In the genomic region with DNA sequence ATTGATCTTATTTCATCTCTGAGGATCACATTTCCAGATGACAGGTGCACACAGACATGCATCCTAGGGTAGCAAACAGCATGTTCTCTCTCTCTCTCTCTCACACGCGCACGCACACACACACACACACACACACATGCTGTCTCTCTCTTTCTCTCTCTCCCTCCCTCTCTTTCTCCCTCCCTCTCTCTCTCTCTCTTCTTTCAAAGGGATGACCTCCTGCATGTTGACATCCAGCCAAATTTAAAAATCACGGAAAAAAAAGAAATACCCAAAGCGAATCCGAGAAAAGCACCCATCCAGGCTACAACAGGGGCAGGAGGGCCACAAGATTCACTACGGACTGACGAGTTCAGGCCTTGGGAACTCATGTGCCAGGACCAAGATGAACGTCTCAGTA, we compare ENCODE assay signal across 31 cellular contexts. TPM values are rescaled to one million over a fixed set of nuclear protein-coding genes. Genes with fewer than 3 reads are reported as not detected.
DNase-seq lines count a peak whose midpoint lies in the region; ATAC-seq and TF ChIP-seq lines count a peak whose summit lies in the region.
"Had no signal": no experiment of that assay in that cellular context is flagged by ENCODE, and none has a peak within 500 bp of the region (broad histone marks: within the 10 kb centered on the region; RNA-seq: fewer than 3 reads in every experiment).

No MANE protein-coding gene starts in this region.

- H3K9ac ChIP-seq in mesenchymal stem cell (ENCODE audit: low read length), result no peak overlapping the region

- H3K9me3 Mint-ChIP-seq in WTC11 (peaks cover 17% of the 10 kb centered on the region), natural killer cell (no peaks in the 10 kb centered on the region)
- peaks cover 0 to 19% (median 5%) of the 10 kb centered on the region in 11 donors for H3K9me3 Mint-ChIP-seq in naive thymus-derived CD4-positive, alpha-beta T cell

- DNase-seq in DMS53 (lab: John Stamatoyannopoulos, UW) (peak; percentile 53), DMS53 treated with DMSO at 0.1 percent for 48 hours (lab: John Stamatoyannopoulos, UW; ENCODE audit: unreplicated experiment) (no peak), NCI-H146 treated with DMSO at 0.1 percent for 48 hours (lab: John Stamatoyannopoulos, UW; ENCODE audit: unreplicated experiment) (peak; percentile 24), WTC11 (ENCODE audit: low spot score) (no peak), mesenchymal stem cell (no peak), natural killer cell (no peak)
- DNase-seq in naive thymus-derived CD4-positive, alpha-beta T cell, result no peak
- DNase-seq: activated CD4-positive, alpha-beta T cell treated with anti-CD3 and anti-CD28 coated beads for 48 hours; activated T-cell treated with anti-CD3 and anti-CD28 coated beads, Interleukin-2, amount 50 U/mL, for 24 hours; H9; hippocampal formation; immature natural killer cell; KBM-7; left ventricle myocardium superior; MG63; naive B cell; NCI-H1930; Peyer's patch; SHP77 treated with DMSO at 0.1 percent for 48 hours; stimulated activated naive CD4-positive, alpha-beta T cell treated with Interleukin-2 at 50 U/mL for 16 hours; uterus had no signal

- peaks cover 0 to 3% of the 10 kb centered on the region in 2 experiments for H3K36me3 ChIP-seq in mesenchymal stem cell (ENCODE audit: control insufficient read depth in 1 of 2, insufficient read depth in 2 of 2, low read depth in 1 of 2, low read length in 2 of 2)
- H3K36me3 ChIP-seq in naive thymus-derived CD4-positive, alpha-beta T cell (ENCODE audit: control insufficient read depth in 2 of 3, insufficient read depth in 3 of 3, low read length in 3 of 3), result no peaks in the 10 kb centered on the region
- H3K36me3 ChIP-seq: gastroesophageal sphincter, MG63, Peyer's patch, thoracic aorta, uterus had no signal

- no peak overlapping the region for H2BK12ac ChIP-seq in mesenchymal stem cell (ENCODE audit: low read length in 2 of 2)

- ATAC-seq in WTC11, result no peak
- no peak for ATAC-seq in naive thymus-derived CD4-positive, alpha-beta T cell
- ATAC-seq in HG03571 (IDR thresholded peaks at IDR 0.05; ENCODE audit: unreplicated experiment), result no peak
- ATAC-seq in natural killer cell, result no peak
- ATAC-seq: gastroesophageal sphincter, left ventricle myocardium superior had no signal

- H3K36me3 Mint-ChIP-seq in WTC11, result peaks cover 11% of the 10 kb centered on the region
- H3K36me3 Mint-ChIP-seq in naive thymus-derived CD4-positive, alpha-beta T cell, result peaks cover 0 to 8% (median 0%) of the 10 kb centered on the region in 5 donors
- H3K36me3 Mint-ChIP-seq in natural killer cell, result peaks cover 6% of the 10 kb centered on the region
- H3K36me3 Mint-ChIP-seq: immature natural killer cell had no signal

- 62% methylated on average over 9 of the region's 9 CpGs for WGBS in mesenchymal stem cell

- no peaks in the 10 kb centered on the region for H3K79me1 ChIP-seq in mesenchymal stem cell (replicated peaks; ENCODE audit: low read length, poor library complexity, severe bottlenecking)

- no peak overlapping the region for H3K4me2 ChIP-seq in mesenchymal stem cell (ENCODE audit: low read length, poor library complexity, severe bottlenecking)

- no peak overlapping the region for H2BK15ac ChIP-seq in mesenchymal stem cell (ENCODE audit: low read depth, poor library complexity, severe bottlenecking)

- intact Hi-C loops in naive thymus-derived CD4-positive, alpha-beta T cell (cut with micrococcal nuclease), result no loop called here
- intact Hi-C loops in natural killer cell (cut with micrococcal nuclease), result no loop called here

- peaks cover 11% of the 10 kb centered on the region for H3K9me3 ChIP-seq in mesenchymal stem cell (ENCODE audit: control insufficient read depth, low read length)
- H3K9me3 ChIP-seq in naive thymus-derived CD4-positive, alpha-beta T cell (ENCODE audit: control insufficient read depth in 2 of 3, low read length in 3 of 3), result no peaks in the 10 kb centered on the region
- H3K9me3 ChIP-seq: MG63, Peyer's patch, thoracic aorta had no signal

- POLR2A ChIA-PET in WTC11 (lab: Charles Lee), result no interaction called here
- POLR2A ChIA-PET in naive thymus-derived CD4-positive, alpha-beta T cell (lab: Charles Lee), result no interaction called here

- H3K23ac ChIP-seq in mesenchymal stem cell (ENCODE audit: low read length in 2 of 2), result no peak overlapping the region

- H3K4me3 Mint-ChIP-seq in WTC11, result peak overlapping the region; percentile 15; the same call in 1 of the 2 replicates
- no peak overlapping the region for H3K4me3 Mint-ChIP-seq in naive thymus-derived CD4-positive, alpha-beta T cell
- no peak overlapping the region for H3K4me3 Mint-ChIP-seq in natural killer cell
- H3K4me3 Mint-ChIP-seq: immature natural killer cell; mesothelial cell of epicardium; T-helper 2 cell treated with Interferon-gamma antibody and Interleukin-4, amounts not matched to agents 5 μg/mL and 100 μg/mL, for 36 hours had no signal

- H3K4ac ChIP-seq in mesenchymal stem cell (ENCODE audit: low read depth in 1 of 2, low read length in 2 of 2), result no peak overlapping the region

- H2AFZ ChIP-seq in mesenchymal stem cell (ENCODE audit: low read depth, low read length), result no peak overlapping the region

- H2BK120ac ChIP-seq in mesenchymal stem cell (ENCODE audit: low read depth, low read length), result no peak overlapping the region

- H3K4me1 ChIP-seq in mesenchymal stem cell (ENCODE audit: control insufficient read depth, insufficient read depth, low read depth, low read length), result peaks cover 9% of the 10 kb centered on the region
- H3K4me1 ChIP-seq in naive thymus-derived CD4-positive, alpha-beta T cell (ENCODE audit: control insufficient read depth in 2 of 2, insufficient read depth in 2 of 2, low read length in 2 of 2), result no peaks in the 10 kb centered on the region
- H3K4me1 ChIP-seq: uterus had no signal

- H3K27ac Mint-ChIP-seq in WTC11, result peak overlapping the region; percentile 17; the same call in 1 of the 2 replicates
- no peak overlapping the region for H3K27ac Mint-ChIP-seq in naive thymus-derived CD4-positive, alpha-beta T cell
- no peak overlapping the region for H3K27ac Mint-ChIP-seq in natural killer cell
- H3K27ac Mint-ChIP-seq: activated T-cell treated with anti-CD3 and anti-CD28 coated beads, Interleukin-2, amount 50 U/mL, for 24 hours; H9; immature natural killer cell; mesothelial cell of epicardium; T-helper 2 cell treated with Interferon-gamma antibody and Interleukin-4, amounts not matched to agents 5 μg/mL and 100 μg/mL, for 36 hours had no signal

- peaks cover 14% of the 10 kb centered on the region for H3K27me3 Mint-ChIP-seq in WTC11 (ENCODE audit: low read depth)
- H3K27me3 Mint-ChIP-seq in naive thymus-derived CD4-positive, alpha-beta T cell, result peaks cover 57 to 68% (median 59%) of the 10 kb centered on the region in 5 donors
- H3K27me3 Mint-ChIP-seq in natural killer cell (ENCODE audit: low read depth in 2 of 2), result peaks cover 47 to 51% of the 10 kb centered on the region in 2 donors

- peak overlapping the region; percentile 39 for H4K91ac ChIP-seq in mesenchymal stem cell (ENCODE audit: low read length)

- no peak overlapping the region for H4K8ac ChIP-seq in mesenchymal stem cell (ENCODE audit: low read length)

- H3K14ac ChIP-seq in mesenchymal stem cell (ENCODE audit: low read length in 2 of 2), result no peak overlapping the region

- no peak overlapping the region for H3K27ac ChIP-seq in mesenchymal stem cell (ENCODE audit: low read length, poor library complexity, severe bottlenecking)
- no peak overlapping the region for H3K27ac ChIP-seq in naive thymus-derived CD4-positive, alpha-beta T cell (ENCODE audit: low read depth, low read length)
- H3K27ac ChIP-seq: 22Rv1, C4-2B, gastroesophageal sphincter, Peyer's patch, thoracic aorta, uterus, VCaP had no signal

- no peak for TF ChIP-seq CTCF in WTC11 (IDR thresholded peaks at IDR 0.05)
- no peak for TF ChIP-seq CTCF in natural killer cell (IDR thresholded peaks at IDR 0.05)

- H3K4me3 ChIP-seq in mesenchymal stem cell (ENCODE audit: insufficient read depth in 1 of 2, low read depth in 1 of 2, low read length in 2 of 2), result no peak overlapping the region
- H3K4me3 ChIP-seq in naive thymus-derived CD4-positive, alpha-beta T cell (ENCODE audit: low read length), result no peak overlapping the region
- H3K4me3 ChIP-seq: gastroesophageal sphincter, MG63, Peyer's patch, thoracic aorta, uterus had no signal

- H2AK5ac ChIP-seq in mesenchymal stem cell (ENCODE audit: low read length, severe bottlenecking), result no peak overlapping the region

- H3K4me1 Mint-ChIP-seq in WTC11 (peaks cover 20% of the 10 kb centered on the region), natural killer cell (no peaks in the 10 kb centered on the region)
- peaks cover 0 to 21% (median 10%) of the 10 kb centered on the region in 7 donors for H3K4me1 Mint-ChIP-seq in naive thymus-derived CD4-positive, alpha-beta T cell

- no peak overlapping the region for H3K18ac ChIP-seq in mesenchymal stem cell (ENCODE audit: low read depth in 1 of 2, low read length in 2 of 2)

- CTCF ChIA-PET in WTC11 (lab: Charles Lee), result interaction anchor here (1.0 to 1.5 kb wide), 2 partner anchors 92 to 109 kb away, joined by 3 read pairs; no protein-coding TSS in a partner anchor
- CTCF ChIA-PET in naive thymus-derived CD4-positive, alpha-beta T cell (lab: Charles Lee), result no interaction called here

- H3K27me3 ChIP-seq in mesenchymal stem cell (ENCODE audit: control insufficient read depth in 1 of 2, insufficient read depth in 1 of 2, low read length in 2 of 2), result peaks cover 57 to 59% of the 10 kb centered on the region in 2 experiments
- H3K27me3 ChIP-seq in naive thymus-derived CD4-positive, alpha-beta T cell (ENCODE audit: control insufficient read depth in 2 of 2, insufficient read depth in 2 of 2, low read length in 2 of 2), result no peaks in the 10 kb centered on the region
- H3K27me3 ChIP-seq: MG63, Peyer's patch had no signal

- no peak overlapping the region for H2BK5ac ChIP-seq in mesenchymal stem cell (ENCODE audit: low read depth, low read length, poor library complexity, severe bottlenecking)

RNA-seq across cellular contexts. Expression of a gene that starts 2.3 kb away (rescaled TPM):
- total RNA-seq in WTC11 (2021) (2.4 to 2.6 TPM (median 2.4 TPM) in 3 replicates), natural killer cell (not detected)
- polyA plus RNA-seq in mesenchymal stem cell (2013, experiment 1 of 2), result 0.04 TPM
- polyA plus RNA-seq in mesenchymal stem cell (2013, experiment 2 of 2), result 0.11 TPM
- under 1 TPM in 2 of 5 experiments, not detected in 3; 0.03 to 0.07 TPM for total RNA-seq in naive thymus-derived CD4-positive, alpha-beta T cell
- not detected for polyA plus RNA-seq in naive thymus-derived CD4-positive, alpha-beta T cell
- total RNA-seq: fibroblast of lung, left ventricle myocardium superior, NCI-H460 had no signal
- polyA plus RNA-seq: fibroblast of lung, immature natural killer cell had no signal

RNA-seq across cellular contexts. Expression of a gene that starts 50.0 kb away (rescaled TPM):
- total RNA-seq in WTC11 (2021) (34.5 to 35.9 TPM (median 35.2 TPM) in 3 replicates), natural killer cell (10 to 100 TPM; 11.9 to 19.6 (median 15.8) TPM)
- polyA plus RNA-seq in mesenchymal stem cell (2013, experiment 1 of 2), result 7.6 TPM
- polyA plus RNA-seq in mesenchymal stem cell (2013, experiment 2 of 2), result 7.8 TPM
- 10 to 100 TPM in 3 of 5 experiments, 1 to 10 TPM in 2; 6.3 to 40.3 (median 15.6) TPM for total RNA-seq in naive thymus-derived CD4-positive, alpha-beta T cell
- 10 to 100 TPM; 19.0 to 20.5 TPM for polyA plus RNA-seq in naive thymus-derived CD4-positive, alpha-beta T cell

Comparison
In these comparisons a context has a peak if more than half of its experiments do, and no peak if none do; other contexts are left out.
1. DNase-seq: peak in DMS53 (single experiment) and NCI-H146 treated with DMSO at 0.1 percent for 48 hours (single experiment); none in DMS53 treated with DMSO at 0.1 percent for 48 hours (single experiment), WTC11 (single experiment), mesenchymal stem cell (single experiment), naive thymus-derived CD4-positive, alpha-beta T cell (0 of 9) and natural killer cell (single experiment).